In the genomic region with DNA sequence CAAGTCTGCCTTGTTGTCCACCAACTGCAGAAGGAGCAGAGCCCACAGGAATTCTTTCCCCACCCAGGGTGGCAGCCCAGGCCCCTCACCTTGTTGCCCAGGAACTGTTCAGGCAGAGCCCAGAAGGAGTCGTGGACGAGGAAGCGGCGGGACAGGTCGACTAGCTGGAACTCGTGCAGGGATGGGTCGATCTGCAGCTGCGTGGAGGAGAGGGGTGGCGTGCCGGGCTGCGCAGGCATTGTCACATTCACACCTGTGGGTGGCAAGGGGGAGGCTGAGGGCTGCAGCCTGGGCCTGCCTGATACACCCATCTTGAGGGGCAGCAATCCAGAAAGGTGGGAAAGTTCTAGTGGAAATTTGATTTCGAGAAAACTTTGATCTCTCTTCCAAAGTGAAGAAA, we compare ENCODE assay signal across 33 cellular contexts.
"Had no signal": no experiment of that assay in that cellular context is flagged by ENCODE, and none has a peak within 500 bp of the region (broad histone marks: within the 10 kb centered on the region; RNA-seq: fewer than 3 reads in every experiment).

No MANE protein-coding gene starts in this region.

- DNase-seq: Karpas-422, Kasumi-1, MG63, MM.1S, MV-4-11, NCI-H1048, NCI-H1092, NCI-H1092 treated with DMSO at 0.1 percent for 48 hours, NCI-H1105, NCI-H1105 treated with DMSO at 0.1 percent for 48 hours, NCI-H1417, NCI-H1417 treated with DMSO at 0.1 percent for 48 hours, NCI-H1436, NCI-H1436 treated with DMSO at 0.1 percent for 48 hours, NCI-H146, NCI-H1694, NCI-H1694 treated with DMSO at 0.1 percent for 48 hours, NCI-H187, NCI-H187 treated with DMSO at 0.1 percent for 48 hours, NCI-H1930, NCI-H2029, NCI-H2029 treated with DMSO at 0.1 percent for 48 hours, NCI-H2081, NCI-H2081 treated with DMSO at 0.1 percent for 48 hours, NCI-H2107, NCI-H2171, NCI-H2171 treated with DMSO at 0.1 percent for 48 hours, NCI-H2227 treated with DMSO at 0.1 percent for 48 hours, NCI-H226, NCI-H345, NCI-H446, NCI-H446 treated with DMSO at 0.1 percent for 48 hours, NCI-H510A had no signal
